Comparison of ENCODE assay signal across 9 cellular contexts in the genomic region with DNA sequence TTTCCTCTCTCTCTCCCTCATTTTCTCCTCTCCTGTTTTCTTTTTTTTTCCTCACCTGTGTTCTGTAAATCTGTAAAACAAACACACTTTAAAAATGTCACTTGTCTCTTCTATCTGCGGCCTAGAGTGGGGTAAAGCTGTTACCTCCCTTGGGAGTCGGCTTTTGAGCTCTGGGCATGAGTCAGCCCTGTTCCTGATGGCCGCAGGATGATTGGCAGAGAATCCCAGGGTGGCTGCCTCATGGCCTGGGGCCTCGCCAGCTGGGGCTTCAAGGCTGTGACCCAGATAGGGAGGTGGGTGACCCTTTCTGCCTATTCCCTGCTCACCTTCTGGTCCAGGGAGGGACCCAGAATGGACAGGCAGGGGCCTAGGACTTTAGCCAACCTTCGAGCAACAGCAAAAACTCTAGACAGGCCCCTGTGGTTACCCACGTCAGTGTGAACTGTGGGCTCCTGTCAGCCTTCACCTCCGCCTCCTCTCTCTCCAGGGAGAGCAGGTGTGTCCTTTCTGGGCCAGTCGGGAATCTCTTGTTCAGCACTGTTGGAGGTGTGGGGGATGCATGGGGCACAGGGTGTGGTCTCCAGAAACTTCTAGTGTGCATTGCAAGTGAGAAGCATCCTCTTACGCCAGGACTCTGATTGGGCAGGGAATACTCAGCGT.
A peak's percentile ranks its signal among the peaks of the same experiment; 100 is the strongest.
DNase-seq lines count a peak whose midpoint lies in the region; ATAC-seq and TF ChIP-seq lines count a peak whose summit lies in the region.
"Had no signal": no experiment of that assay in that cellular context is flagged by ENCODE, and none has a peak within 500 bp of the region (broad histone marks: within the 10 kb centered on the region; RNA-seq: fewer than 3 reads in every experiment).

No MANE protein-coding gene starts in this region.

- DNase-seq in ELF-1 (ENCODE audit: low read depth, low spot score), result peak; percentile 58
- peak; percentile 70 for DNase-seq in NCI-H1694 (lab: John Stamatoyannopoulos, UW)
- peak; percentile 76 to 91 (median 84) for DNase-seq in body of pancreas
- DNase-seq in myocyte (ENCODE audit: low read depth), result peak; percentile 77
- no peak for DNase-seq in midbrain (lab: John Stamatoyannopoulos, UW)
- no peak for DNase-seq in sigmoid colon
- no peak for DNase-seq in epidermal melanocyte (ENCODE audit: insufficient read length, low spot score)
- DNase-seq: activated gamma-delta T cell had no signal

- no peaks in the 10 kb centered on the region for H3K36me3 ChIP-seq in body of pancreas (replicated peaks in 1 of 2; ENCODE audit: insufficient read depth in 1 of 2, low read depth in 2 of 2)
- H3K36me3 ChIP-seq in sigmoid colon, result no peaks in the 10 kb centered on the region

- intact Hi-C loops in body of pancreas (cut with DNase I), result no loop called here
- intact Hi-C loops in sigmoid colon (cut with DNase I), result no loop called here

- H3K27ac ChIP-seq in body of pancreas (peak overlapping the region; percentile 62 to 81 (median 78)), sigmoid colon (no peak overlapping the region)

- peak; percentile 88 for ATAC-seq in body of pancreas
- ATAC-seq in activated CD4-positive, CD25-positive, alpha-beta regulatory T cell treated with anti-CD3 and anti-CD28 coated beads, Interleukin-2, amount 50 U/mL, for 24 hours, result no peak

- no peak overlapping the region for H3K4me3 ChIP-seq in body of pancreas
- no peak overlapping the region for H3K4me3 ChIP-seq in sigmoid colon

- peaks cover 20% of the 10 kb centered on the region for H3K4me1 ChIP-seq in body of pancreas
- H3K4me1 ChIP-seq in sigmoid colon, result no peaks in the 10 kb centered on the region

- H3K9me3 ChIP-seq in body of pancreas (no peaks in the 10 kb centered on the region), sigmoid colon (no peaks in the 10 kb centered on the region)

- no peak for TF ChIP-seq EP300 in sigmoid colon (IDR thresholded peaks at IDR 0.05)

- TF ChIP-seq POLR2A in body of pancreas (IDR thresholded peaks at IDR 0.05), result peak in 1 of 3 donors; percentile 17
- no peak for TF ChIP-seq POLR2A in sigmoid colon (IDR thresholded peaks at IDR 0.05)

- H3K27me3 ChIP-seq in body of pancreas, result no peaks in the 10 kb centered on the region
- H3K27me3 ChIP-seq in sigmoid colon, result no peaks in the 10 kb centered on the region

- 33 to 35% methylated on average over 6 to 10 of the region's 10 CpGs for WGBS in body of pancreas, 2 donors
- 61% methylated on average over 10 of the region's 10 CpGs for WGBS in sigmoid colon, 2 donors

- TF ChIP-seq CTCF in body of pancreas (IDR thresholded peaks at IDR 0.05), result no peak
- TF ChIP-seq CTCF in sigmoid colon (IDR thresholded peaks at IDR 0.05), result no peak

Comparison
In these comparisons a context has a peak if more than half of its experiments do, and no peak if none do; other contexts are left out.
1. DNase-seq: peak in ELF-1 (single experiment), NCI-H1694 (single experiment), body of pancreas (4 of 4) and myocyte (single experiment); none in midbrain (single experiment), sigmoid colon (single experiment) and epidermal melanocyte (single experiment).
2. H3K27ac ChIP-seq: peak in body of pancreas (4 of 4); none in sigmoid colon (0 of 4).